23 cellular contexts compared by ENCODE assay signal in genomic region chr4:185182196-185182595, GRCh38.
"Had no signal": no experiment of that assay in that cellular context is flagged by ENCODE, and none has a peak within 500 bp of the region (broad histone marks: within the 10 kb centered on the region; RNA-seq: fewer than 3 reads in every experiment).

No MANE protein-coding gene starts in this region.

- H3K27ac ChIP-seq: adrenal gland, stomach, suprapubic skin, upper lobe of right lung, WERI-Rb-1 had no signal

- H3K4me1 ChIP-seq: lower lobe of right lung, suprapubic skin had no signal

- H3K27me3 ChIP-seq: adrenal gland, gastroesophageal sphincter, stomach, suprapubic skin, upper lobe of right lung had no signal

- ATAC-seq: left colon; naive thymus-derived CD4-positive, alpha-beta T cell; sciatic nerve; stimulated activated memory B cell treated with anti-CD40 and anti-IgM and Interleukin-4, amounts not matched to agents 10 μg/mL and 1 μg/mL and 100 μg/mL, for 72 hours had no signal

- H3K4me3 ChIP-seq: adrenal gland, gastroesophageal sphincter, lower lobe of right lung, stomach, suprapubic skin, upper lobe of right lung had no signal

- H3K9me3 ChIP-seq: adrenal gland, gastroesophageal sphincter, lower lobe of right lung, stomach, suprapubic skin, upper lobe of right lung had no signal

- DNase-seq: activated CD4-positive, alpha-beta T cell treated with anti-CD3 and anti-CD28 coated beads for 1 hour; activated CD4-positive, alpha-beta T cell treated with anti-CD3 and anti-CD28 coated beads, Interleukin-2, amount 50 U/mL, for 1 hour; activated naive CD4-positive, alpha-beta T cell; activated T-cell treated with anti-CD3 and anti-CD28 coated beads, Interleukin-2, amount 50 U/mL, for 1 hour; adrenal gland; cortex of kidney; endodermal cell; head of caudate nucleus; hypothalamus; left colon; lower lobe of right lung; naive thymus-derived CD4-positive, alpha-beta T cell; occipital lobe; posterior cingulate gyrus; small intestine; stimulated activated CD4-positive, alpha-beta T cell treated with anti-CD3 and anti-CD28 coated beads, Interleukin-2, amount 100 ng/mL, for 24 hours; stomach; upper lobe of right lung; WERI-Rb-1 had no signal

- H3K36me3 ChIP-seq: adrenal gland, gastroesophageal sphincter, suprapubic skin, upper lobe of right lung had no signal
